Comparison of ENCODE assay signal across 8 cellular contexts in the genomic region with DNA sequence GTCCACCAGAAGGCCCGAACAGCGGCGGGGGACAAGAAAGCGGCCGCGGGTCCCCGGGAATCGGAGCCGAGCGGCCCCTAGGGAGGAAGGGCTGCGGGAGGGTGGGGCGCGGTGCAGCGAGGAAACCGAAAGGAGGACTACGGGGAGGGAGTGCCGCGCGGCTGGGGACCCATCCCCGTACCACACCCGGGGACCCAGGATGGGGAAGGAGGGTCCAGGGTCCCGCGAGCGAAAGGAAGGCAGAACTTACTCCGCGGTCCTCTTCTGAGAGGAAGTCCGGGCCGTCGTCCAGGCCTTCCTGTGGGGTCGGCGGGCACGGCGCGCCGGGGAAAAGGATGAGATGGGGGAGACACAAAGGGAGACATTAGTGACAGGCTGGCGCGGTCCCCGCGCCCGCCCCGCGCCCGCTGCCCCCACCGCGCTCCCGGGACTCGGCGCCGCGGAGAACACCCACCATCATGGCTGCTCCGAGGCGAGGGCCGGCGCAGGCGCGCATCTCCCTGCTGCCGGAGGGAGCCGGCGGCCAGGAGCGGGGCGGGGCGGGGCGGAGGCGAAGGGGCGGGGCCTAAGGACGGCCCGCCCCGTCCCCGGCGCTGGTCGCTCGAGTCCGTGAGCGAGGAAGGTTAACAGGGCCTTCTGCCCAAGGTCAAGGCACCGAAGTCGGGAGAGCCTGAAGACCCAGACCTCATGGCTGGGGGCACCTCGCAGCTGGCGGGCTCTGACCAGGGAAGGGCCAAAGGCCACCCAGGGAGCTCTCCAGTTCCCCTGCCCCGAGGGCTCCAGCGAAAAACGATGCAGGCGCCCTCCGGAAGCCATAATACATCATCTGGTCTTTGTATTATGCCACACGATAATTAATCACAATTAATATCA. TPM values are rescaled to one million over a fixed set of nuclear protein-coding genes. Genes with fewer than 3 reads are reported as not detected.
A peak's percentile ranks its signal among the peaks of the same experiment; 100 is the strongest.
DNase-seq lines count a peak whose midpoint lies in the region; FAIRE-seq and TF ChIP-seq lines count a peak whose summit lies in the region.

Gene SNX6, minus strand, starts transcription at position 492 of the 873 bp plus-strand sequence. Its CDS starts 32 bp downstream, at position 460.

- peaks cover 5% of the 10 kb centered on the region; the same call in 1 of the 2 replicates for H3K9me3 Mint-ChIP-seq in HFFc6

- peak within 1 kb of the TSS; percentile 90 for H3K27ac Mint-ChIP-seq in HFFc6

- intact Hi-C loops in T-helper 2 cell treated with Interferon-gamma antibody and Interleukin-4, amounts not matched to agents 100 ng/mL and 5 ng/mL, for 36 hours (cut with micrococcal nuclease), result loop anchor here (1.0 to 5.0 kb wide), 7 partner anchors 85 to 492 kb away; partner anchors contain the start of genes CFL2, EAPP, FAM177A1 and PRORP

- H3K27ac ChIP-seq in angular gyrus (ENCODE audit: low read depth, low read length) (peak within 1 kb of the TSS; percentile 95), right atrium auricular region (peak within 1 kb of the TSS; percentile 91 to 95)

- peaks cover 19% of the 10 kb centered on the region for H3K4me1 Mint-ChIP-seq in HFFc6 (ENCODE audit: low read depth)

- peak within 1 kb of the TSS; percentile 95 for H3K4me3 Mint-ChIP-seq in HFFc6

- no peaks in the 10 kb centered on the region for H3K9me3 ChIP-seq in right atrium auricular region

- DNase-seq in GM12891 (ENCODE audit: insufficient read length, low spot score) (peak; percentile 98), HFFc6 (peak; percentile 58), NB4 (ENCODE audit: low read depth) (peak; percentile 80), right atrium auricular region (ENCODE audit: low spot score) (peak; percentile 78), pulmonary artery endothelial cell (ENCODE audit: low read depth, low spot score) (no peak), urothelium cell line (ENCODE audit: low spot score) (peak; percentile 98)

- TF ChIP-seq POLR2A in GM12891 (IDR thresholded peaks at IDR 0.05; ENCODE audit: low read depth, low read length) (no peak), NB4 (IDR thresholded peaks at IDR 0.05; ENCODE audit: extremely low read depth, insufficient read length) (peak; percentile 77)

- peak; percentile 83 for FAIRE-seq in GM12891 (lab: Jason Lieb, UNC)
- FAIRE-seq in urothelium cell line (lab: Jason Lieb, UNC), result no peak

- H3K36me3 Mint-ChIP-seq in HFFc6 (ENCODE audit: low read depth), result peaks cover 45% of the 10 kb centered on the region

- H3K27me3 ChIP-seq in right atrium auricular region, result no peaks in the 10 kb centered on the region

- TF ChIP-seq CTCF in HFFc6 (IDR thresholded peaks at IDR 0.05), result no peak
- no peak for TF ChIP-seq CTCF in NB4 (IDR thresholded peaks at IDR 0.05; ENCODE audit: low read depth, low read length)
- TF ChIP-seq CTCF in right atrium auricular region (IDR thresholded peaks at IDR 0.05), result no peak

- H3K4me1 ChIP-seq in right atrium auricular region, result peaks cover 0 to 14% of the 10 kb centered on the region in 2 donors

- no peaks in the 10 kb centered on the region; the same call in 1 of the 2 replicates for H3K27me3 Mint-ChIP-seq in HFFc6 (ENCODE audit: insufficient read depth)

- H3K4me3 ChIP-seq in NB4 (ENCODE audit: low read depth, low read length), result peak within 1 kb of the TSS; percentile 67
- peak within 1 kb of the TSS; percentile 81 to 90 for H3K4me3 ChIP-seq in right atrium auricular region

- no peaks in the 10 kb centered on the region for H3K36me3 ChIP-seq in right atrium auricular region

TF ChIP-seq in GM12891, 5 proteins besides CTCF, POLR2A, EP300 and RAD21:
- TF ChIP-seq SPI1 (IDR thresholded peaks at IDR 0.05; ENCODE audit: low read depth, low read length) (peak; percentile 53), POLR2AphosphoS5 (IDR thresholded peaks at IDR 0.05; ENCODE audit: low read depth, low read length) (no peak), POU2F2 (IDR thresholded peaks at IDR 0.05; ENCODE audit: low read depth, low read length) (no peak), TAF1 (IDR thresholded peaks at IDR 0.05; ENCODE audit: low read depth, low read length) (no peak), PAX5 (IDR thresholded peaks at IDR 0.05; ENCODE audit: insufficient read depth, low read length, severe bottlenecking) (no peak)
TF ChIP-seq in GM12891: peak in this region for 1.

RNA-seq across cellular contexts. Expression of gene SNX6, which starts in this region (rescaled TPM):
- 46.1 TPM for polyA plus RNA-seq in GM12891 (2012; ENCODE audit: low read depth, missing spikeins)
- total RNA-seq in HFFc6 (2021; fragmentation: NEBNext Ultra II Directional; extraction: Animal tissue kit (Norgen Biotek cat#: 25700)), result 100 to 1,000 TPM; 117 to 138 (median 130) TPM
- 73.4 and 77.4 TPM in 2 replicates for total RNA-seq in T-helper 2 cell treated with Interferon-gamma antibody and Interleukin-4, amounts not matched to agents 100 ng/mL and 5 ng/mL, for 36 hours
- total RNA-seq in right atrium auricular region, result 10 to 100 TPM; 61.6 to 63.5 TPM
- 96.3 and 124 TPM in 2 replicates for total RNA-seq in pulmonary artery endothelial cell
